In the genomic region with DNA sequence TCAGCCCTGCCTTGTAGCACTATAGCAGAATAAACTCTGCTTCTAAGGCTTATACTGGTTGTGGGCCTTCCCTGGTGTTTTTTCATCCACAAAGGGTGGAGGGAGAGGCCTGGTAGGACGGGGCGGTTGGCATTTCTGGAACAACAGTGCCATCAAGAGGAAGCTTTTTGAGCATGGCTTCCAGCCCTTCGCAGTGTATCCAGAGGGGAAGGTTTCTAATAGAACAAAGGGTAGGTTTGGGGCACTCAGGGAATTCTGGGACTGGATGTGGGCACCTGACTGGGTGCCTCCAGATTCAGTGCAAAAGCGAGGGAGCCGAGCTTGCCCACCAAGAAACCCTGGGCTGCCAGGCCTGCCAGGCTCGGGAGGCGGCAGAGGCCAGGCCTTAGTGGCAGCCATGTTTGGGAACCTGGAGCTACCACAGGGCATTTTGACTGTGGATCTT, we compare ENCODE assay signal across 7 cellular contexts.
DNase-seq lines count a peak whose midpoint lies in the region; ATAC-seq and TF ChIP-seq lines count a peak whose summit lies in the region.

No MANE protein-coding gene starts in this region.

- DNase-seq in LNCaP clone FGC (ENCODE audit: low read depth) (peak; percentile 71), T follicular helper cell (ENCODE audit: low read depth) (peak; percentile 54), right cardiac atrium (peak in 2 of 3 donors; percentile 65 to 77), smooth muscle cell of the brain vasculature (ENCODE audit: low read depth, low spot score) (peak; percentile 21), OCI-M2 (lab: John Stamatoyannopoulos, UW; ENCODE audit: unreplicated experiment) (no peak)

- H3K27ac ChIP-seq in right cardiac atrium (ENCODE audit: low read length) = no peak overlapping the region

- TF ChIP-seq CTCF in GM12875 (IDR thresholded peaks at IDR 0.05; ENCODE audit: borderline replicate concordance, insufficient read depth, low read depth, low read length) = peak; percentile 43; the same call in 1 of the 2 replicates
- peak; percentile 56 for TF ChIP-seq CTCF in LNCaP clone FGC (IDR thresholded peaks at IDR 0.05; ENCODE audit: control insufficient read depth, extremely low read depth, insufficient read depth)

- H3K9me3 ChIP-seq in right cardiac atrium (ENCODE audit: control insufficient read depth, low read length) = no peaks in the 10 kb centered on the region

- ATAC-seq in GM21723 (IDR thresholded peaks at IDR 0.05; ENCODE audit: unreplicated experiment) (peak; percentile 71), right cardiac atrium (peak in 1 of 2 donors; percentile 95)

- intact Hi-C loops in right cardiac atrium (cut with DNase I) = no loop called here

- H3K4me3 ChIP-seq in GM12875 (ENCODE audit: low read depth, low read length) (no peak overlapping the region), LNCaP clone FGC (ENCODE audit: low read depth, low read length) (no peak overlapping the region), right cardiac atrium (ENCODE audit: low read length) (no peak overlapping the region)

- H3K27me3 ChIP-seq in right cardiac atrium (ENCODE audit: control insufficient read depth, insufficient read depth) = no peaks in the 10 kb centered on the region

- WGBS in right cardiac atrium = 83% methylated on average over 7 of the region's 7 CpGs

- H3K4me1 ChIP-seq in right cardiac atrium (ENCODE audit: control insufficient read depth, insufficient read depth, low read length) = peaks cover 1% of the 10 kb centered on the region
